8 cellular contexts compared by ENCODE assay signal in the genomic region with DNA sequence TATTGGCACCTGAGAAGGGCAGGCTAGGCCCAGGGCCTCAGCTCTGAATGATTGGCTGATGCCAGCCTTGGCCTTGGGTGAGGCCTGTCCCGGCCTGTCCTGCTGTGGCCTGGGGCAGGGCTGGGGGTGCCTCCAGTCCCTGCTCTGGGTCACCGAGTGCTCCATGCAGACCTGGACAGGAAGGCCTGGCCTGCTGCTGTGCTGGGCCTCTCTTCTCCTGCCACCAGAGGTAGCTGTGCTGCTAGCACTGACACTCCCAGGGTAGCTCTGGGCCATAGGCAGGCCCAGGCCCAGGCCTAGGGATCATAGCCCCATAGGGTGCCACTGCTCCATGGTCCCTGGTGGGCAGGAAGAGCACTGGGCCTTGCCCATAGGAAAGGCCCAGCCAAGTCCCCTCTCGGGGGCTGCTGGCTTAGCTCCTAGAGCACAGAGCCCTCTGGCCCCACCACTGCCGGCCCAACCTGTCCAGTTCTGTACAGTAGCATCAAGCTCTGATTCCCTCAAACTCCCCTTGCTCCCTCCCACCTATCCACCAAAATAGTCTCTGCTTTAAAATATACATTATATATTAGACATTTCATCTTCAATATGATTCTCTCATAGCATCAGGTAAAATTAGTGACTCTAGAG. TPM values are rescaled to one million over a fixed set of nuclear protein-coding genes. Genes with fewer than 3 reads are reported as not detected.
DNase-seq lines count a peak whose midpoint lies in the region; ATAC-seq and TF ChIP-seq lines count a peak whose summit lies in the region.

No MANE protein-coding gene starts in this region.

- H3K9me3 ChIP-seq in PC-9 (ENCODE audit: insufficient read depth, low read depth) (no peaks in the 10 kb centered on the region), neuronal stem cell (replicated peaks in 1 of 2; ENCODE audit: control insufficient read depth in 2 of 2, insufficient read depth in 1 of 2, low read depth in 1 of 2, low read length in 2 of 2) (no peaks in the 10 kb centered on the region)

- H3K36me3 ChIP-seq in PC-9 (ENCODE audit: low read depth) (no peaks in the 10 kb centered on the region), neuronal stem cell (replicated peaks in 1 of 2; ENCODE audit: control insufficient read depth in 2 of 2, insufficient read depth in 2 of 2, low read length in 2 of 2) (no peaks in the 10 kb centered on the region)

- peak overlapping the region; percentile 63 for H2BK15ac ChIP-seq in neuronal stem cell (ENCODE audit: low read length)

- in situ Hi-C loops in GM13977 (cut with MboI; ENCODE audit: low pct_unique_long_range_greater_than_20kb, low sequenced_read_pairs, unreplicated experiment), result no loop called here

- H3K79me2 ChIP-seq in PC-9 (ENCODE audit: low read depth), result no peaks in the 10 kb centered on the region

- no peaks in the 10 kb centered on the region for H3K79me1 ChIP-seq in neuronal stem cell (ENCODE audit: low read depth, low read length)

- H3K14ac ChIP-seq in neuronal stem cell (ENCODE audit: low read length), result no peak overlapping the region

- H3K4me3 ChIP-seq in AG04449 (ENCODE audit: low read depth, low read length), result no peak overlapping the region
- no peak overlapping the region for H3K4me3 ChIP-seq in PC-9
- no peak overlapping the region for H3K4me3 ChIP-seq in epithelial cell of proximal tubule (ENCODE audit: low read depth, low read length)
- no peak overlapping the region for H3K4me3 ChIP-seq in neuronal stem cell (ENCODE audit: low read length in 2 of 2)

- no peak overlapping the region for H2BK120ac ChIP-seq in neuronal stem cell (ENCODE audit: low read depth, low read length)

- no TSS peak for BruUV-seq in PC-9 (replicated peaks; lab: Mats Ljungman, UMichigan)

- H3K18ac ChIP-seq in neuronal stem cell (ENCODE audit: low read length), result peak overlapping the region; percentile 38

- peaks cover 23% of the 10 kb centered on the region for H3K4me1 ChIP-seq in PC-9 (replicated peaks; ENCODE audit: insufficient read depth)
- H3K4me1 ChIP-seq in neuronal stem cell (ENCODE audit: control insufficient read depth in 2 of 2, insufficient read depth in 1 of 2, low read depth in 1 of 2, low read length in 2 of 2), result peaks cover 4 to 32% of the 10 kb centered on the region in 2 donors

- H2BK5ac ChIP-seq in neuronal stem cell (ENCODE audit: low read length), result peak overlapping the region; percentile 2

- WGBS in neuronal stem cell (ENCODE audit: extremely low coverage in 2 of 2, insufficient read length in 2 of 2, insufficient replicate concordance in 1 of 2), 2 donors, result no CpG with 5 or more reads among the region's 4 CpGs

- peak overlapping the region; percentile 66 for H3K4me2 ChIP-seq in PC-9
- H3K4me2 ChIP-seq in neuronal stem cell (ENCODE audit: insufficient read depth, low read length, poor library complexity, severe bottlenecking), result no peak overlapping the region

- CTCF ChIA-PET in AG04449 (lab: Yijun Ruan, JAX) (interaction anchor here (0.5 to 10.2 kb wide), 38 partner anchors 10 to 364 kb away, joined by 3 to 87 read pairs (median 4); partner anchors contain the start of gene MGLL), PC-9 (lab: Charles Lee) (interaction anchor here (0.6 to 1.7 kb wide), 9 partner anchors 52 to 866 kb away, joined by 3 to 8 read pairs (median 3); no protein-coding TSS in a partner anchor)

- POLR2A ChIA-PET in AG04449 (lab: Yijun Ruan, JAX), result interaction anchor here (0.9 kb wide), 1 partner anchor 132 kb away, joined by 7 read pairs; the partner anchor contains the start of gene MGLL
- POLR2A ChIA-PET in PC-9 (lab: Charles Lee; ENCODE audit: unreplicated experiment), result interaction anchor here (0.5 to 1.0 kb wide), 2 partner anchors 55 to 57 kb away, joined by 3 read pairs; no protein-coding TSS in a partner anchor

- peak overlapping the region; percentile 54 for H2AK5ac ChIP-seq in neuronal stem cell (ENCODE audit: low read depth, low read length)

- H4K20me1 ChIP-seq in PC-9 (ENCODE audit: insufficient read depth), result no peaks in the 10 kb centered on the region

- no peaks in the 10 kb centered on the region for H3K27me3 ChIP-seq in PC-9 (ENCODE audit: insufficient read depth, low read depth)
- H3K27me3 ChIP-seq in neuronal stem cell (ENCODE audit: control insufficient read depth in 3 of 3, insufficient read depth in 3 of 3, low read depth in 1 of 3, low read length in 3 of 3), result peaks cover 0 to 13% (median 0%) of the 10 kb centered on the region in 3 experiments

- H3F3A ChIP-seq in PC-9 (ENCODE audit: insufficient read depth, low read depth), result peaks cover 15% of the 10 kb centered on the region

- no peaks in the 10 kb centered on the region for H3K9me2 ChIP-seq in PC-9 (ENCODE audit: insufficient read depth)

- H3K27ac ChIP-seq in PC-9 (peak overlapping the region; percentile 94), neuronal stem cell (replicated peaks; ENCODE audit: low read length) (no peak overlapping the region)

- no peak for DNase-seq in AG04449 (ENCODE audit: low read depth, low spot score)
- DNase-seq in GM13977 (ENCODE audit: low spot score), result no peak
- DNase-seq in PC-9, result peak; percentile 41 to 70
- DNase-seq in epithelial cell of proximal tubule (ENCODE audit: low read depth), result no peak
- no peak for DNase-seq in neuronal stem cell (ENCODE audit: low spot score)
- no peak for DNase-seq in putamen (ENCODE audit: low spot score)
- no peak for DNase-seq in activated naive CD4-positive, alpha-beta T cell treated with anti-CD3 and anti-CD28 coated beads, Interleukin-2, amount 50 U/mL, for 16 hours

- no peak overlapping the region for H3K4ac ChIP-seq in neuronal stem cell (ENCODE audit: low read length)

- H2AFZ ChIP-seq in PC-9 (no peak overlapping the region), neuronal stem cell (ENCODE audit: low read length) (peak overlapping the region; percentile 55)

- ATAC-seq in HG02798 (IDR thresholded peaks at IDR 0.05; ENCODE audit: poor library complexity, unreplicated experiment), result no peak

- peak overlapping the region; percentile 68 for H2BK12ac ChIP-seq in neuronal stem cell (ENCODE audit: low read length)

- no peak overlapping the region for H3K9ac ChIP-seq in neuronal stem cell (ENCODE audit: low read depth, low read length, poor library complexity)

- no peak overlapping the region for H4K8ac ChIP-seq in neuronal stem cell (ENCODE audit: low read depth, low read length)

- intact Hi-C loops in PC-9 (cut with micrococcal nuclease; ENCODE audit: unreplicated experiment), result loop anchor here (1.0 to 2.0 kb wide), 8 partner anchors 18 to 280 kb away; partner anchors contain the start of genes ABTB1, MGLL and TPRA1

- H3K23ac ChIP-seq in neuronal stem cell (ENCODE audit: low read depth, low read length, poor library complexity), result no peak overlapping the region

- TF ChIP-seq CTCF in AG04449 (IDR thresholded peaks at IDR 0.05; ENCODE audit: insufficient read depth, low read length, missing control alignments) (peak; percentile 91), GM13977 (IDR thresholded peaks at IDR 0.05; ENCODE audit: extremely low read depth, insufficient read depth, missing control alignments) (peak; percentile 33), PC-9 (conservative IDR thresholded peaks at IDR 0.05) (peak; percentile 67), epithelial cell of proximal tubule (conservative IDR thresholded peaks at IDR 0.05; ENCODE audit: low read depth, low read length) (peak; percentile 59)

- H4K91ac ChIP-seq in neuronal stem cell (ENCODE audit: low read depth, low read length, poor library complexity), result no peak overlapping the region

RNA-seq across cellular contexts. Expression of gene ABTB1, which starts 18.2 kb away (rescaled TPM):
- total RNA-seq in PC-9 (2021), result 39.1 and 57.1 TPM in 2 replicates
- 8.0 and 14.9 TPM in 2 replicates for total RNA-seq in epithelial cell of proximal tubule
- 5.8 TPM for polyA plus RNA-seq in neuronal stem cell (2013, experiment 1 of 2)
- polyA plus RNA-seq in neuronal stem cell (2013, experiment 2 of 2), result 6.1 TPM

Comparison
In these comparisons a context has a peak if more than half of its experiments do, and no peak if none do; other contexts are left out.
1. DNase-seq: peak in PC-9 (2 of 2); none in AG04449 (single experiment), GM13977 (single experiment), epithelial cell of proximal tubule (single experiment), neuronal stem cell (single experiment), putamen (single experiment) and activated naive CD4-positive, alpha-beta T cell treated with anti-CD3 and anti-CD28 coated beads, Interleukin-2, amount 50 U/mL, for 16 hours (single experiment).
2. CTCF ChIP-seq: peak in every context shown above with its lines; median percentile 91 in AG04449; 67 in PC-9; 59 in epithelial cell of proximal tubule; 33 in GM13977.